ENCODE assay signal across 8 cellular contexts in genomic region chr1:62436039-62436465, GRCh38. TPM values are rescaled to one million over a fixed set of nuclear protein-coding genes. Genes with fewer than 3 reads are reported as not detected.
A peak's percentile ranks its signal among the peaks of the same experiment; 100 is the strongest.
DNase-seq lines count a peak whose midpoint lies in the region; ATAC-seq and TF ChIP-seq lines count a peak whose summit lies in the region.

No MANE protein-coding gene starts in this region.

- peaks cover 5% of the 10 kb centered on the region for H3K27me3 Mint-ChIP-seq in activated CD4-positive, alpha-beta T cell treated with anti-CD3 and anti-CD28 coated beads, Interleukin-2, amount 10 ng/mL, durations not matched to agents 7 days and 5 days
- H3K27me3 Mint-ChIP-seq in stimulated activated memory B cell treated with anti-CD40 and anti-IgM and Interleukin-4, amounts not matched to agents 10 μg/mL and 1 μg/mL and 100 μg/mL, for 72 hours, result no peaks in the 10 kb centered on the region

- POLR2A ChIA-PET in activated CD4-positive, alpha-beta T cell treated with anti-CD3 and anti-CD28 coated beads, Interleukin-2, amount 10 ng/mL, durations not matched to agents 7 days and 5 days (lab: Charles Lee), result interaction anchor here (0.6 kb wide), 1 partner anchor 472 kb away, joined by 3 read pairs; no protein-coding TSS in a partner anchor

- no peak for DNase-seq in activated CD4-positive, alpha-beta T cell treated with anti-CD3 and anti-CD28 coated beads, Interleukin-2, amount 10 ng/mL, durations not matched to agents 7 days and 5 days
- DNase-seq in mucosa of descending colon, result peak; percentile 96 to 99 (median 97)
- DNase-seq in epidermal melanocyte (ENCODE audit: insufficient read length, low spot score), result no peak
- no peak for DNase-seq in Ammon's horn (ENCODE audit: low spot score)

- no peaks in the 10 kb centered on the region for H3K27me3 ChIP-seq in ectodermal cell (ENCODE audit: control insufficient read depth, insufficient read depth, low read length, poor library complexity, severe bottlenecking)

- intact Hi-C loops in mucosa of descending colon (cut with DNase I, micrococcal nuclease), result no loop called here

- TF ChIP-seq CTCF in mucosa of descending colon (IDR thresholded peaks at IDR 0.05), result no peak

- H3K27ac Mint-ChIP-seq in activated CD4-positive, alpha-beta T cell treated with anti-CD3 and anti-CD28 coated beads, Interleukin-2, amount 10 ng/mL, durations not matched to agents 7 days and 5 days, result peak overlapping the region; percentile 99
- peak overlapping the region; percentile 98 for H3K27ac Mint-ChIP-seq in stimulated activated memory B cell treated with anti-CD40 and anti-IgM and Interleukin-4, amounts not matched to agents 10 μg/mL and 1 μg/mL and 100 μg/mL, for 72 hours

- CTCF ChIA-PET in activated CD4-positive, alpha-beta T cell treated with anti-CD3 and anti-CD28 coated beads, Interleukin-2, amount 10 ng/mL, durations not matched to agents 7 days and 5 days (lab: Charles Lee), result interaction anchor here (1.2 to 1.7 kb wide), 2 partner anchors 10 to 19 kb away, joined by 4 read pairs; no protein-coding TSS in a partner anchor

- WGBS in ectodermal cell, 2 experiments, result 0% methylated on average over 45 of the region's 45 CpGs

- peak overlapping the region; percentile 100 for H3K27ac ChIP-seq in ectodermal cell (ENCODE audit: insufficient read depth, low read depth, low read length, poor library complexity, severe bottlenecking)

- ATAC-seq in GM18498 (IDR thresholded peaks at IDR 0.05; ENCODE audit: unreplicated experiment) (peak; percentile 78), HG03095 (IDR thresholded peaks at IDR 0.05; ENCODE audit: unreplicated experiment) (peak; percentile 65), mucosa of descending colon (peak; percentile 87)
- ATAC-seq in stimulated activated memory B cell treated with anti-CD40 and anti-IgM and Interleukin-4, amounts not matched to agents 10 μg/mL and 1 μg/mL and 100 μg/mL, for 72 hours, result peak; percentile 85

- peak overlapping the region; percentile 91 for H3K4me3 Mint-ChIP-seq in activated CD4-positive, alpha-beta T cell treated with anti-CD3 and anti-CD28 coated beads, Interleukin-2, amount 10 ng/mL, durations not matched to agents 7 days and 5 days
- H3K4me3 Mint-ChIP-seq in stimulated activated memory B cell treated with anti-CD40 and anti-IgM and Interleukin-4, amounts not matched to agents 10 μg/mL and 1 μg/mL and 100 μg/mL, for 72 hours, result peak overlapping the region; percentile 95

- H3K4me1 ChIP-seq in ectodermal cell (ENCODE audit: control insufficient read depth, insufficient read depth, low read length) (no peaks in the 10 kb centered on the region), mucosa of descending colon (ENCODE audit: low read depth) (peaks cover 24% of the 10 kb centered on the region)

- H3K36me3 ChIP-seq in ectodermal cell (ENCODE audit: control insufficient read depth, insufficient read depth, low read length), result no peaks in the 10 kb centered on the region
- H3K36me3 ChIP-seq in mucosa of descending colon (ENCODE audit: low read depth), result peaks cover 7% of the 10 kb centered on the region

- peaks cover 2% of the 10 kb centered on the region for H3K9me3 Mint-ChIP-seq in activated CD4-positive, alpha-beta T cell treated with anti-CD3 and anti-CD28 coated beads, Interleukin-2, amount 10 ng/mL, durations not matched to agents 7 days and 5 days
- H3K9me3 Mint-ChIP-seq in stimulated activated memory B cell treated with anti-CD40 and anti-IgM and Interleukin-4, amounts not matched to agents 10 μg/mL and 1 μg/mL and 100 μg/mL, for 72 hours, result peaks cover 3% of the 10 kb centered on the region

- H3K9me3 ChIP-seq in ectodermal cell (ENCODE audit: control insufficient read depth, low read length), result no peaks in the 10 kb centered on the region
- H3K9me3 ChIP-seq in mucosa of descending colon, result no peaks in the 10 kb centered on the region

- H3K4me1 Mint-ChIP-seq in activated CD4-positive, alpha-beta T cell treated with anti-CD3 and anti-CD28 coated beads, Interleukin-2, amount 10 ng/mL, durations not matched to agents 7 days and 5 days, result peaks cover 31% of the 10 kb centered on the region
- H3K4me1 Mint-ChIP-seq in stimulated activated memory B cell treated with anti-CD40 and anti-IgM and Interleukin-4, amounts not matched to agents 10 μg/mL and 1 μg/mL and 100 μg/mL, for 72 hours, result peaks cover 32% of the 10 kb centered on the region

- H3K4me3 ChIP-seq in ectodermal cell (ENCODE audit: insufficient read depth, low read depth, low read length) (peak overlapping the region; percentile 94), mucosa of descending colon (peak overlapping the region; percentile 83)

- peaks cover 32% of the 10 kb centered on the region for H3K36me3 Mint-ChIP-seq in activated CD4-positive, alpha-beta T cell treated with anti-CD3 and anti-CD28 coated beads, Interleukin-2, amount 10 ng/mL, durations not matched to agents 7 days and 5 days (ENCODE audit: low read depth)
- H3K36me3 Mint-ChIP-seq in stimulated activated memory B cell treated with anti-CD40 and anti-IgM and Interleukin-4, amounts not matched to agents 10 μg/mL and 1 μg/mL and 100 μg/mL, for 72 hours, result peaks cover 6% of the 10 kb centered on the region

RNA-seq across cellular contexts. Expression of gene USP1, which starts 0.8 kb away (rescaled TPM):
- 10 to 100 TPM; 85.0 to 89.3 TPM for total RNA-seq in activated CD4-positive, alpha-beta T cell treated with anti-CD3 and anti-CD28 coated beads, Interleukin-2, amount 10 ng/mL, durations not matched to agents 7 days and 5 days
- polyA plus RNA-seq in ectodermal cell (2013, experiment 1 of 4), result 62.8 TPM
- 65.2 TPM for polyA plus RNA-seq in ectodermal cell (2013, experiment 2 of 4)
- polyA plus RNA-seq in ectodermal cell (2013, experiment 3 of 4), result 52.5 TPM
- 55.2 TPM for polyA plus RNA-seq in ectodermal cell (2013, experiment 4 of 4)
- 10 to 100 TPM; 21.9 to 27.8 (median 26.5) TPM for total RNA-seq in mucosa of descending colon

Comparison
In these comparisons a context has a peak if more than half of its experiments do, and no peak if none do; other contexts are left out.
1. DNase-seq: peak in mucosa of descending colon (3 of 3); none in activated CD4-positive, alpha-beta T cell treated with anti-CD3 and anti-CD28 coated beads, Interleukin-2, amount 10 ng/mL, durations not matched to agents 7 days and 5 days (single experiment), epidermal melanocyte (single experiment) and Ammon's horn (single experiment).
2. Peak in every context shown above with its lines, with median percentiles within 50 percentile points of each other: ATAC-seq.